8 cellular contexts compared by ENCODE assay signal in the genomic region with DNA sequence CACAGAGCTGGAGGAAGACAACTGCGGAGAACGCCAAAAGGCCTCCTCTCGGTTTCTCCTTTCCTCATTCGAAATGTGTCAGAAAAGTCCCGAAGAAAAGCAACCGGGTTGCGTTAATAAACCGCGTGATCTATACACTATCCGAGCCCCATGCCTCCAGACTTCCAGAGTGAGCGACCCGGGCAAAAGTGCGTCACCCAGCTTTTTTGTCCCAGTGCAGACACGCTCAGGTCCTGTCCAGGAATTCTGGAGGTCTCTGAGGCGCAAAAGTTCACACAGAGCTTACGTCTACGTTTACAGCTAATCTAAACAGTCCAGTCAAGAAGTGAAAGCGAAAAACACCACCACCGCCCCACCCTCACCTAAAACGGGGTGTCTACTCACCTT. TPM values are rescaled to one million over a fixed set of nuclear protein-coding genes. Genes with fewer than 3 reads are reported as not detected.
DNase-seq lines count a peak whose midpoint lies in the region; ATAC-seq and TF ChIP-seq lines count a peak whose summit lies in the region.

No MANE protein-coding gene starts in this region.

- H3K27me3 ChIP-seq in muscle layer of duodenum (ENCODE audit: low read depth, low read length) = no peaks in the 10 kb centered on the region

- peak overlapping the region; percentile 85 for H3K27ac ChIP-seq in C4-2B
- H3K27ac ChIP-seq in muscle layer of duodenum (ENCODE audit: low read length) = peak overlapping the region; percentile 100

- DNase-seq in epithelial cell of esophagus (ENCODE audit: low read depth) (peak; percentile 52), cerebellum (ENCODE audit: low spot score) (no peak), Ammon's horn (ENCODE audit: low spot score) (no peak)

- peaks cover 12 to 27% of the 10 kb centered on the region in 2 donors for H3K4me1 ChIP-seq in muscle layer of duodenum (ENCODE audit: control insufficient read depth in 1 of 2, insufficient read depth in 2 of 2, low read length in 2 of 2)

- H3K9me3 ChIP-seq in muscle layer of duodenum (ENCODE audit: control insufficient read depth in 1 of 2, low read length in 2 of 2) = no peaks in the 10 kb centered on the region

- ATAC-seq in GM18909 (IDR thresholded peaks at IDR 0.05; ENCODE audit: poor library complexity, unreplicated experiment) = peak; percentile 86
- peak; percentile 77 for ATAC-seq in HG03066 (IDR thresholded peaks at IDR 0.05; ENCODE audit: low read depth, unreplicated experiment)
- peak; percentile 76 for ATAC-seq in SK-N-SH treated with all-trans-retinoic acid at 6 μM for 48 hours

- peak overlapping the region; percentile 100 for H3K4me3 ChIP-seq in epithelial cell of esophagus (ENCODE audit: low read length)
- H3K4me3 ChIP-seq in muscle layer of duodenum (ENCODE audit: low read depth in 1 of 2, low read length in 2 of 2) = peak overlapping the region; percentile 94 to 100

- TF ChIP-seq CTCF in C4-2B (conservative IDR thresholded peaks at IDR 0.05) (no peak), epithelial cell of esophagus (IDR thresholded peaks at IDR 0.05; ENCODE audit: insufficient read depth, low read depth, low read length, missing control alignments) (no peak)

- peaks cover 0 to 11% of the 10 kb centered on the region in 2 donors for H3K36me3 ChIP-seq in muscle layer of duodenum (ENCODE audit: control insufficient read depth in 1 of 2, insufficient read depth in 2 of 2, low read length in 2 of 2)

TF ChIP-seq in SK-N-SH treated with all-trans-retinoic acid at 6 μM for 48 hours, 23 proteins besides CTCF, POLR2A, EP300 and RAD21:
- TF ChIP-seq ARNTL (CRISPR knock-in tag; IDR thresholded peaks at IDR 0.05; ENCODE audit: borderline replicate concordance, low read depth) (no peak), OSR1 (CRISPR knock-in tag; IDR thresholded peaks at IDR 0.05) (no peak), SNAI2 (CRISPR knock-in tag; IDR thresholded peaks at IDR 0.05) (no peak), RARB (CRISPR knock-in tag; IDR thresholded peaks at IDR 0.05) (no peak), GLIS3 (CRISPR knock-in tag; IDR thresholded peaks at IDR 0.05) (no peak), CSDC2 (CRISPR knock-in tag; IDR thresholded peaks at IDR 0.05) (no peak), BACH2 (CRISPR knock-in tag; IDR thresholded peaks at IDR 0.05; ENCODE audit: borderline replicate concordance) (no peak), ISL1 (CRISPR knock-in tag; IDR thresholded peaks at IDR 0.05) (no peak), TCF4 (CRISPR knock-in tag; IDR thresholded peaks at IDR 0.05; ENCODE audit: borderline replicate concordance) (no peak), ZNF8 (CRISPR knock-in tag; IDR thresholded peaks at IDR 0.05) (no peak), ZC3H10 (CRISPR knock-in tag; IDR thresholded peaks at IDR 0.05) (no peak), ZFP30 (CRISPR knock-in tag; IDR thresholded peaks at IDR 0.05) (no peak)
- TF ChIP-seq, protein P1, sequence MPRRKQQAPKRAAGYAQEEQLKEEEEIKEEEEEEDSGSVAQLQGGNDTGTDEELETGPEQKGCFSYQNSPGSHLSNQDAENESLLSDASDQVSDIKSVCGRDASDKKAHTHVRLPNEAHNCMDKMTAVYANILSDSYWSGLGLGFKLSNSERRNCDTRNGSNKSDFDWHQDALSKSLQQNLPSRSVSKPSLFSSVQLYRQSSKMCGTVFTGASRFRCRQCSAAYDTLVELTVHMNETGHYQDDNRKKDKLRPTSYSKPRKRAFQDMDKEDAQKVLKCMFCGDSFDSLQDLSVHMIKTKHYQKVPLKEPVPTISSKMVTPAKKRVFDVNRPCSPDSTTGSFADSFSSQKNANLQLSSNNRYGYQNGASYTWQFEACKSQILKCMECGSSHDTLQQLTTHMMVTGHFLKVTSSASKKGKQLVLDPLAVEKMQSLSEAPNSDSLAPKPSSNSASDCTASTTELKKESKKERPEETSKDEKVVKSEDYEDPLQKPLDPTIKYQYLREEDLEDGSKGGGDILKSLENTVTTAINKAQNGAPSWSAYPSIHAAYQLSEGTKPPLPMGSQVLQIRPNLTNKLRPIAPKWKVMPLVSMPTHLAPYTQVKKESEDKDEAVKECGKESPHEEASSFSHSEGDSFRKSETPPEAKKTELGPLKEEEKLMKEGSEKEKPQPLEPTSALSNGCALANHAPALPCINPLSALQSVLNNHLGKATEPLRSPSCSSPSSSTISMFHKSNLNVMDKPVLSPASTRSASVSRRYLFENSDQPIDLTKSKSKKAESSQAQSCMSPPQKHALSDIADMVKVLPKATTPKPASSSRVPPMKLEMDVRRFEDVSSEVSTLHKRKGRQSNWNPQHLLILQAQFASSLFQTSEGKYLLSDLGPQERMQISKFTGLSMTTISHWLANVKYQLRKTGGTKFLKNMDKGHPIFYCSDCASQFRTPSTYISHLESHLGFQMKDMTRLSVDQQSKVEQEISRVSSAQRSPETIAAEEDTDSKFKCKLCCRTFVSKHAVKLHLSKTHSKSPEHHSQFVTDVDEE (CRISPR knock-in tag; IDR thresholded peaks at IDR 0.05) = no peak
- TF ChIP-seq, protein P2, sequence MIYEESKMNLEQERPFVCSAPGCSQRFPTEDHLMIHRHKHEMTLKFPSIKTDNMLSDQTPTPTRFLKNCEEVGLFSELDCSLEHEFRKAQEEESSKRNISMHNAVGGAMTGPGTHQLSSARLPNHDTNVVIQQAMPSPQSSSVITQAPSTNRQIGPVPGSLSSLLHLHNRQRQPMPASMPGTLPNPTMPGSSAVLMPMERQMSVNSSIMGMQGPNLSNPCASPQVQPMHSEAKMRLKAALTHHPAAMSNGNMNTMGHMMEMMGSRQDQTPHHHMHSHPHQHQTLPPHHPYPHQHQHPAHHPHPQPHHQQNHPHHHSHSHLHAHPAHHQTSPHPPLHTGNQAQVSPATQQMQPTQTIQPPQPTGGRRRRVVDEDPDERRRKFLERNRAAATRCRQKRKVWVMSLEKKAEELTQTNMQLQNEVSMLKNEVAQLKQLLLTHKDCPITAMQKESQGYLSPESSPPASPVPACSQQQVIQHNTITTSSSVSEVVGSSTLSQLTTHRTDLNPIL (CRISPR knock-in tag; IDR thresholded peaks at IDR 0.05; ENCODE audit: low read depth) = no peak
- TF ChIP-seq, protein P3, sequence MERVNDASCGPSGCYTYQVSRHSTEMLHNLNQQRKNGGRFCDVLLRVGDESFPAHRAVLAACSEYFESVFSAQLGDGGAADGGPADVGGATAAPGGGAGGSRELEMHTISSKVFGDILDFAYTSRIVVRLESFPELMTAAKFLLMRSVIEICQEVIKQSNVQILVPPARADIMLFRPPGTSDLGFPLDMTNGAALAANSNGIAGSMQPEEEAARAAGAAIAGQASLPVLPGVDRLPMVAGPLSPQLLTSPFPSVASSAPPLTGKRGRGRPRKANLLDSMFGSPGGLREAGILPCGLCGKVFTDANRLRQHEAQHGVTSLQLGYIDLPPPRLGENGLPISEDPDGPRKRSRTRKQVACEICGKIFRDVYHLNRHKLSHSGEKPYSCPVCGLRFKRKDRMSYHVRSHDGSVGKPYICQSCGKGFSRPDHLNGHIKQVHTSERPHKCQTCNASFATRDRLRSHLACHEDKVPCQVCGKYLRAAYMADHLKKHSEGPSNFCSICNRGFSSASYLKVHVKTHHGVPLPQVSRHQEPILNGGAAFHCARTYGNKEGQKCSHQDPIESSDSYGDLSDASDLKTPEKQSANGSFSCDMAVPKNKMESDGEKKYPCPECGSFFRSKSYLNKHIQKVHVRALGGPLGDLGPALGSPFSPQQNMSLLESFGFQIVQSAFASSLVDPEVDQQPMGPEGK (CRISPR knock-in tag; IDR thresholded peaks at IDR 0.05; ENCODE audit: borderline replicate concordance) = no peak
- TF ChIP-seq, protein P4, sequence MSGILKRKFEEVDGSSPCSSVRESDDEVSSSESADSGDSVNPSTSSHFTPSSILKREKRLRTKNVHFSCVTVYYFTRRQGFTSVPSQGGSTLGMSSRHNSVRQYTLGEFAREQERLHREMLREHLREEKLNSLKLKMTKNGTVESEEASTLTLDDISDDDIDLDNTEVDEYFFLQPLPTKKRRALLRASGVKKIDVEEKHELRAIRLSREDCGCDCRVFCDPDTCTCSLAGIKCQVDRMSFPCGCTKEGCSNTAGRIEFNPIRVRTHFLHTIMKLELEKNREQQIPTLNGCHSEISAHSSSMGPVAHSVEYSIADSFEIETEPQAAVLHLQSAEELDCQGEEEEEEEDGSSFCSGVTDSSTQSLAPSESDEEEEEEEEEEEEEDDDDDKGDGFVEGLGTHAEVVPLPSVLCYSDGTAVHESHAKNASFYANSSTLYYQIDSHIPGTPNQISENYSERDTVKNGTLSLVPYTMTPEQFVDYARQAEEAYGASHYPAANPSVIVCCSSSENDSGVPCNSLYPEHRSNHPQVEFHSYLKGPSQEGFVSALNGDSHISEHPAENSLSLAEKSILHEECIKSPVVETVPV (CRISPR knock-in tag; IDR thresholded peaks at IDR 0.05) = no peak
TF ChIP-seq in SK-N-SH treated with all-trans-retinoic acid at 6 μM for 48 hours: peak in this region for 0.

RNA-seq across cellular contexts. Expression of a gene that starts 0.4 kb away (rescaled TPM):
- 172 TPM for total RNA-seq in cerebellum

RNA-seq across cellular contexts. Expression of a gene that starts 48.0 kb away (rescaled TPM):
- total RNA-seq in cerebellum = 125 TPM
